Comparison of ENCODE assay signal across 9 cellular contexts in the genomic region with DNA sequence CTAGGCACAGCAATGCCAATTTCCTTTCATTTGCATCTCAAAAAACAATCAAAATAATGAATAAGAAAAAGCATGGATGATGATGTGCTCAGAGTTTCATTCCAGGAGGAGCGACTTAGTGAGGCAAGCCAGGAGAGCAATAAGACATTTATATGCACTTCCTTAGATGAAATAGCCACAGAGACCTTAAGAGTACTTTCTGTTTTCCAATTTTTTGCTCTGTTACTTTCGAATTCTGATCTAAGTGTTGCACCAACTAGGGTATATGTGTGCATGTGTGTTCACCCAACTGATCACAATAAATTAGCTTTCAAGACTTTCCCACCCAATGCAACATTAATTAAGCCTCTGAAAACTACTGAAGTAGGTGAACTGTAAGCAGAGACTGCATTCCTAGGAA. TPM values are rescaled to one million over a fixed set of nuclear protein-coding genes. Genes with fewer than 3 reads are reported as not detected.
DNase-seq lines count a peak whose midpoint lies in the region; ATAC-seq, FAIRE-seq and TF ChIP-seq lines count a peak whose summit lies in the region.
"Had no signal": no experiment of that assay in that cellular context is flagged by ENCODE, and none has a peak within 500 bp of the region (broad histone marks: within the 10 kb centered on the region; RNA-seq: fewer than 3 reads in every experiment).

No MANE protein-coding gene starts in this region.

- FAIRE-seq in astrocyte (lab: Jason Lieb, UNC), result peak; percentile 9

- no peak for DNase-seq in activated CD4-positive, alpha-beta T cell treated with anti-CD3 and anti-CD28 coated beads, Interleukin-2, amount 10 ng/mL, durations not matched to agents 24 days and 14 days
- DNase-seq in activated CD4-positive, alpha-beta T cell treated with anti-CD3 and anti-CD28 coated beads, Interleukin-2, amount 50 U/mL, for 4 hours, result no peak
- DNase-seq in astrocyte (ENCODE audit: low read depth) (no peak), left lung (no peak)

- peak; percentile 32 for ATAC-seq in left lung
- ATAC-seq in GM21529 (IDR thresholded peaks at IDR 0.05; ENCODE audit: unreplicated experiment), result no peak
- ATAC-seq in GM21576 (IDR thresholded peaks at IDR 0.05; ENCODE audit: unreplicated experiment), result no peak
- no peak for ATAC-seq in GM18511 (IDR thresholded peaks at IDR 0.05; ENCODE audit: unreplicated experiment)

- intact Hi-C loops in activated CD4-positive, alpha-beta T cell treated with anti-CD3 and anti-CD28 coated beads, Interleukin-2, amount 10 ng/mL, durations not matched to agents 24 days and 14 days (cut with micrococcal nuclease), result loop anchor here (2.0 kb wide), 1 partner anchor 16 kb away; no protein-coding TSS in a partner anchor
- intact Hi-C loops in left lung (cut with DNase I), result no loop called here

- H3K4me1 ChIP-seq in astrocyte (ENCODE audit: insufficient read depth, low read length), result peaks cover 6% of the 10 kb centered on the region
- peaks cover 0 to 6% of the 10 kb centered on the region in 2 donors for H3K4me1 ChIP-seq in left lung
- peaks cover 0 to 13% (median 11%) of the 10 kb centered on the region in 5 donors for H3K4me1 ChIP-seq in subcutaneous abdominal adipose tissue (ENCODE audit: control insufficient read depth in 5 of 5, insufficient read depth in 5 of 5, low read length in 5 of 5)

- H3K4me3 ChIP-seq in astrocyte (ENCODE audit: insufficient read depth, low read depth, low read length), result peak overlapping the region; percentile 74
- peak overlapping the region; percentile 41 to 46 for H3K4me3 ChIP-seq in left lung
- H3K4me3 ChIP-seq in subcutaneous abdominal adipose tissue (ENCODE audit: low read depth in 1 of 5, low read length in 5 of 5), result peak overlapping the region; percentile 22 to 70 (median 65)

- H3K27me3 ChIP-seq in astrocyte (ENCODE audit: insufficient read depth, low read length) (no peaks in the 10 kb centered on the region), left lung (peaks cover 0 to 9% of the 10 kb centered on the region in 2 donors), subcutaneous abdominal adipose tissue (ENCODE audit: control insufficient read depth in 5 of 5, insufficient read depth in 4 of 5, low read length in 5 of 5) (peaks cover 0 to 6% (median 0%) of the 10 kb centered on the region in 5 donors)

- peak overlapping the region; percentile 80 for H3K4me3 Mint-ChIP-seq in activated CD4-positive, alpha-beta T cell treated with anti-CD3 and anti-CD28 coated beads, Interleukin-2, amount 10 ng/mL, durations not matched to agents 24 days and 14 days
- H3K4me3 Mint-ChIP-seq in astrocyte (ENCODE audit: unreplicated experiment), result peak overlapping the region; percentile 85

- no peaks in the 10 kb centered on the region for H4K20me1 ChIP-seq in astrocyte (ENCODE audit: insufficient read depth, low read length)

- H3K27me3 Mint-ChIP-seq in activated CD4-positive, alpha-beta T cell treated with anti-CD3 and anti-CD28 coated beads, Interleukin-2, amount 10 ng/mL, durations not matched to agents 24 days and 14 days, result peaks cover 32% of the 10 kb centered on the region
- peaks cover 4% of the 10 kb centered on the region for H3K27me3 Mint-ChIP-seq in astrocyte (ENCODE audit: low read depth, unreplicated experiment)

- no peaks in the 10 kb centered on the region for H3K79me2 ChIP-seq in astrocyte (ENCODE audit: insufficient read depth, low read length)

- H3K9me3 ChIP-seq in astrocyte (ENCODE audit: insufficient read depth, low read depth, low read length) (no peaks in the 10 kb centered on the region), left lung (no peaks in the 10 kb centered on the region), subcutaneous abdominal adipose tissue (ENCODE audit: control insufficient read depth in 5 of 5, low read length in 5 of 5) (no peaks in the 10 kb centered on the region)
- H3K9me3 ChIP-seq: neutrophil had no signal

- H3K27ac Mint-ChIP-seq in activated CD4-positive, alpha-beta T cell treated with anti-CD3 and anti-CD28 coated beads, Interleukin-2, amount 10 ng/mL, durations not matched to agents 24 days and 14 days, result no peak overlapping the region
- H3K27ac Mint-ChIP-seq in astrocyte (ENCODE audit: unreplicated experiment), result peak overlapping the region; percentile 10

- H3K27ac ChIP-seq in astrocyte (ENCODE audit: low read depth, low read length), result no peak overlapping the region
- peak overlapping the region; percentile 65 to 70 for H3K27ac ChIP-seq in left lung
- H3K27ac ChIP-seq in subcutaneous abdominal adipose tissue (ENCODE audit: low read depth, low read length), result no peak overlapping the region
- H3K27ac ChIP-seq: neutrophil had no signal

- H3K9ac ChIP-seq in astrocyte (ENCODE audit: low read length), result peak overlapping the region; percentile 81
- H3K9ac ChIP-seq in subcutaneous abdominal adipose tissue (ENCODE audit: low read length in 5 of 5), result no peak overlapping the region

- no peak for TF ChIP-seq CTCF in astrocyte (IDR thresholded peaks at IDR 0.05; ENCODE audit: insufficient read depth, low read depth, low read length)
- no peak for TF ChIP-seq CTCF in left lung (IDR thresholded peaks at IDR 0.05)

- peaks cover 3% of the 10 kb centered on the region for H3K36me3 Mint-ChIP-seq in activated CD4-positive, alpha-beta T cell treated with anti-CD3 and anti-CD28 coated beads, Interleukin-2, amount 10 ng/mL, durations not matched to agents 24 days and 14 days (ENCODE audit: low read depth)
- no peaks in the 10 kb centered on the region for H3K36me3 Mint-ChIP-seq in astrocyte (ENCODE audit: low read depth, unreplicated experiment)

- H3K4me1 Mint-ChIP-seq in activated CD4-positive, alpha-beta T cell treated with anti-CD3 and anti-CD28 coated beads, Interleukin-2, amount 10 ng/mL, durations not matched to agents 24 days and 14 days, result peaks cover 18% of the 10 kb centered on the region
- H3K4me1 Mint-ChIP-seq in astrocyte (ENCODE audit: low read depth, unreplicated experiment), result peaks cover 3% of the 10 kb centered on the region

- peaks cover 12% of the 10 kb centered on the region for H3K9me3 Mint-ChIP-seq in activated CD4-positive, alpha-beta T cell treated with anti-CD3 and anti-CD28 coated beads, Interleukin-2, amount 10 ng/mL, durations not matched to agents 24 days and 14 days
- peaks cover 3% of the 10 kb centered on the region for H3K9me3 Mint-ChIP-seq in astrocyte (ENCODE audit: unreplicated experiment)

- H3K36me3 ChIP-seq in astrocyte (ENCODE audit: insufficient read depth, low read length), result no peaks in the 10 kb centered on the region
- no peaks in the 10 kb centered on the region for H3K36me3 ChIP-seq in left lung
- H3K36me3 ChIP-seq in subcutaneous abdominal adipose tissue (ENCODE audit: control insufficient read depth in 5 of 5, insufficient read depth in 5 of 5, low read length in 5 of 5), result no peaks in the 10 kb centered on the region
- H3K36me3 ChIP-seq: neutrophil had no signal

- peak overlapping the region; percentile 99 for H2AFZ ChIP-seq in astrocyte (ENCODE audit: low read depth, low read length)

- H3K4me2 ChIP-seq in astrocyte (ENCODE audit: low read length), result peak overlapping the region; percentile 95

RNA-seq across cellular contexts. Expression of a gene that starts 0.7 kb away (rescaled TPM):
- 0.33 and 0.45 TPM in 2 replicates for total RNA-seq in activated CD4-positive, alpha-beta T cell treated with anti-CD3 and anti-CD28 coated beads, Interleukin-2, amount 10 ng/mL, durations not matched to agents 24 days and 14 days
- total RNA-seq in astrocyte, result 0.91 and 1.1 TPM in 2 replicates
- total RNA-seq in left lung, result 10 to 100 TPM; 57.9 to 66.6 TPM

Comparison
In these comparisons a context has a peak if more than half of its experiments do, and no peak if none do; other contexts are left out.
1. H3K27ac ChIP-seq: peak in left lung (2 of 2); none in astrocyte (single experiment) and subcutaneous abdominal adipose tissue (single experiment).
2. RNA of a gene that starts 0.7 kb away (total RNA-seq): 57.9 to 66.6 TPM in left lung; 0.91 to 1.1 TPM in astrocyte and 0.33 to 0.45 TPM in activated CD4-positive, alpha-beta T cell treated with anti-CD3 and anti-CD28 coated beads, Interleukin-2, amount 10 ng/mL, durations not matched to agents 24 days and 14 days; every median in the first group is over 10 times any median in the second.
3. Peak in every context shown above with its lines, with median percentiles within 50 percentile points of each other: H3K4me3 ChIP-seq.